ENCODE assay signal across 8 cellular contexts in genomic region chr3:100002599-100003350, GRCh38.
DNase-seq lines count a peak whose midpoint lies in the region; ATAC-seq and TF ChIP-seq lines count a peak whose summit lies in the region.

No MANE protein-coding gene starts in this region.

- H3K4me2 ChIP-seq in osteoblast (ENCODE audit: insufficient read depth, low read length): peak overlapping the region; percentile 12

- peaks cover 19% of the 10 kb centered on the region for H3K4me1 Mint-ChIP-seq in activated T-helper 1 cell treated with anti-CD3 and anti-CD28 coated beads, Interleukin-12 subunit alpha, Interleukin-12 subunit beta, Interleukin-2, Interleukin-4 antibody, amounts not matched to agents 30 ng/mL and 10 ng/mL and 1 ng/mL, durations not matched to agents 14 hours and 24 hours and 36 hours (ENCODE audit: low read depth)

- H3K27ac ChIP-seq in osteoblast (ENCODE audit: low read depth, low read length): peak overlapping the region; percentile 50

- no peaks in the 10 kb centered on the region for H4K20me1 ChIP-seq in osteoblast (ENCODE audit: insufficient read depth, low read length)

- DNase-seq in ELF-1 (ENCODE audit: low read depth, low spot score) (peak; percentile 23), NCI-H146 treated with DMSO at 0.1 percent for 48 hours (lab: John Stamatoyannopoulos, UW; ENCODE audit: unreplicated experiment) (peak; percentile 11), dermis blood vessel endothelial cell (peak; percentile 73), osteoblast (ENCODE audit: insufficient read length, low spot score, missing footprints) (peak; percentile 39), occipital lobe (lab: John Stamatoyannopoulos, UW) (no peak), NCI-H1105 treated with DMSO at 0.1 percent for 48 hours (lab: John Stamatoyannopoulos, UW) (no peak)
- DNase-seq in activated T-helper 1 cell treated with anti-CD3 and anti-CD28 coated beads, Interleukin-12 subunit alpha, Interleukin-12 subunit beta, Interleukin-2, Interleukin-4 antibody, amounts not matched to agents 30 ng/mL and 10 ng/mL and 1 ng/mL, durations not matched to agents 14 hours and 24 hours and 36 hours (ENCODE audit: low spot score): no peak

- no peaks in the 10 kb centered on the region for H3K9me3 ChIP-seq in osteoblast (ENCODE audit: low read depth, low read length)

- TF ChIP-seq CTCF in osteoblast (IDR thresholded peaks at IDR 0.05; ENCODE audit: extremely low read depth, low read depth, low read length): no peak

- H3K27me3 ChIP-seq in osteoblast (ENCODE audit: insufficient read depth, low read length): no peaks in the 10 kb centered on the region

- H3K36me3 Mint-ChIP-seq in activated T-helper 1 cell treated with anti-CD3 and anti-CD28 coated beads, Interleukin-12 subunit alpha, Interleukin-12 subunit beta, Interleukin-2, Interleukin-4 antibody, amounts not matched to agents 30 ng/mL and 10 ng/mL and 1 ng/mL, durations not matched to agents 14 hours and 24 hours and 36 hours (ENCODE audit: low read depth): peaks cover 8% of the 10 kb centered on the region

- H3K4me1 ChIP-seq in osteoblast (ENCODE audit: insufficient read depth, low read length): peaks cover 28% of the 10 kb centered on the region

- H3K27me3 Mint-ChIP-seq in activated T-helper 1 cell treated with anti-CD3 and anti-CD28 coated beads, Interleukin-12 subunit alpha, Interleukin-12 subunit beta, Interleukin-2, Interleukin-4 antibody, amounts not matched to agents 30 ng/mL and 10 ng/mL and 1 ng/mL, durations not matched to agents 14 hours and 24 hours and 36 hours (ENCODE audit: insufficient read depth): no peaks in the 10 kb centered on the region

- H3K4me3 ChIP-seq in osteoblast (ENCODE audit: insufficient read depth, low read length): no peak overlapping the region

- H3K27ac Mint-ChIP-seq in activated T-helper 1 cell treated with anti-CD3 and anti-CD28 coated beads, Interleukin-12 subunit alpha, Interleukin-12 subunit beta, Interleukin-2, Interleukin-4 antibody, amounts not matched to agents 30 ng/mL and 10 ng/mL and 1 ng/mL, durations not matched to agents 14 hours and 24 hours and 36 hours: no peak overlapping the region

- H3K4me3 Mint-ChIP-seq in activated T-helper 1 cell treated with anti-CD3 and anti-CD28 coated beads, Interleukin-12 subunit alpha, Interleukin-12 subunit beta, Interleukin-2, Interleukin-4 antibody, amounts not matched to agents 30 ng/mL and 10 ng/mL and 1 ng/mL, durations not matched to agents 14 hours and 24 hours and 36 hours: no peak overlapping the region

- intact Hi-C loops in activated T-helper 1 cell treated with anti-CD3 and anti-CD28 coated beads, Interleukin-12 subunit alpha, Interleukin-12 subunit beta, Interleukin-2, Interleukin-4 antibody, amounts not matched to agents 30 ng/mL and 10 ng/mL and 1 ng/mL, durations not matched to agents 14 hours and 24 hours and 36 hours (cut with micrococcal nuclease): no loop called here

- no peaks in the 10 kb centered on the region for H3K79me2 ChIP-seq in osteoblast (ENCODE audit: insufficient read depth, low read length)

- H3K36me3 ChIP-seq in osteoblast (ENCODE audit: insufficient read depth, low read length): no peaks in the 10 kb centered on the region

- no peak for ATAC-seq in GM21528 (IDR thresholded peaks at IDR 0.05; ENCODE audit: low FRiP score, unreplicated experiment)

- no peak overlapping the region for H2AFZ ChIP-seq in osteoblast (ENCODE audit: low read length)

- no peaks in the 10 kb centered on the region for H3K9me3 Mint-ChIP-seq in activated T-helper 1 cell treated with anti-CD3 and anti-CD28 coated beads, Interleukin-12 subunit alpha, Interleukin-12 subunit beta, Interleukin-2, Interleukin-4 antibody, amounts not matched to agents 30 ng/mL and 10 ng/mL and 1 ng/mL, durations not matched to agents 14 hours and 24 hours and 36 hours

Comparison
In these comparisons a context has a peak if more than half of its experiments do, and no peak if none do; other contexts are left out.
1. DNase-seq: peak in ELF-1 (single experiment), NCI-H146 treated with DMSO at 0.1 percent for 48 hours (single experiment), dermis blood vessel endothelial cell (single experiment) and osteoblast (single experiment); none in occipital lobe (single experiment), NCI-H1105 treated with DMSO at 0.1 percent for 48 hours (single experiment) and activated T-helper 1 cell treated with anti-CD3 and anti-CD28 coated beads, Interleukin-12 subunit alpha, Interleukin-12 subunit beta, Interleukin-2, Interleukin-4 antibody, amounts not matched to agents 30 ng/mL and 10 ng/mL and 1 ng/mL, durations not matched to agents 14 hours and 24 hours and 36 hours (single experiment).